In the genomic region with DNA sequence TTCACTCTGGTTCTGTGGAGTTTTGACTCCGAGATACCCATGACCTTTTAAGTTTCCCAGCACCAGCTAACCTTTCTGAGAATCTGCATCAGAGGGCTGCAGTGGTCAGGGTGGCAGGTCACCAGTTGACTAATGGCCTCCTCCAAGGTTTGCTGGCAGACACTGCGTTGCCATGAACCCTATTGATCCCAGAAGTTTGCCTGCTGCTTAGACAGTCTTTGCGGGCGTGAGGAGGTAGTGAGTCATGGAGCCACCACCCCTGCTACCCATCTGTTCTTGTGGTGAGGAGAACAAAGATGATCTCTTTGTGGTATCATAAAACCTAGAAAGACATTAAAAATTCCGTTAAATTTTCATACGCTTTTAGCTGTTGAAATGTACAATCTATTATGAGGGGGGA, we compare ENCODE assay signal across 11 cellular contexts.
DNase-seq lines count a peak whose midpoint lies in the region; ATAC-seq, FAIRE-seq and TF ChIP-seq lines count a peak whose summit lies in the region.
"Had no signal": no experiment of that assay in that cellular context is flagged by ENCODE, and none has a peak within 500 bp of the region (broad histone marks: within the 10 kb centered on the region; RNA-seq: fewer than 3 reads in every experiment).

No MANE protein-coding gene starts in this region.

- H3K36me3 Mint-ChIP-seq in astrocyte (ENCODE audit: low read depth, unreplicated experiment), result peaks cover 2% of the 10 kb centered on the region

- DNase-seq in H54 (ENCODE audit: insufficient read length, low spot score) (peak; percentile 73), Peyer's patch (peak in 2 of 3 donors; percentile 49 to 60), astrocyte (ENCODE audit: low read depth) (peak; percentile 88), GM13977 (ENCODE audit: low spot score) (no peak)
- peak; percentile 24 to 55 for DNase-seq in stimulated activated CD4-positive, alpha-beta T cell treated with anti-CD3 and anti-CD28 coated beads, Interleukin-4, amount 100 ng/mL, for 48 hours (ENCODE audit: low read depth in 2 of 2)
- DNase-seq: NCI-H748 treated with DMSO at 0.1 percent for 48 hours had no signal

- H3K4me3 Mint-ChIP-seq in astrocyte (ENCODE audit: unreplicated experiment), result no peak overlapping the region

- no peaks in the 10 kb centered on the region for H4K20me1 ChIP-seq in astrocyte (ENCODE audit: insufficient read depth, low read length)

- H3K9me3 ChIP-seq in Peyer's patch (no peaks in the 10 kb centered on the region), astrocyte (ENCODE audit: insufficient read depth, low read depth, low read length) (no peaks in the 10 kb centered on the region)
- H3K9me3 ChIP-seq: vagina had no signal

- H3K9me3 Mint-ChIP-seq in astrocyte (ENCODE audit: unreplicated experiment), result no peaks in the 10 kb centered on the region

- H3K4me1 ChIP-seq in Peyer's patch (no peaks in the 10 kb centered on the region), astrocyte (ENCODE audit: insufficient read depth, low read length) (peaks cover 5% of the 10 kb centered on the region)
- H3K4me1 ChIP-seq: vagina had no signal

- H3K27me3 ChIP-seq in Peyer's patch (no peaks in the 10 kb centered on the region), astrocyte (ENCODE audit: insufficient read depth, low read length) (no peaks in the 10 kb centered on the region)
- H3K27me3 ChIP-seq: dorsolateral prefrontal cortex, vagina had no signal

- H2AFZ ChIP-seq in astrocyte (ENCODE audit: low read depth, low read length), result no peak overlapping the region

- no peaks in the 10 kb centered on the region for H3K36me3 ChIP-seq in Peyer's patch
- no peaks in the 10 kb centered on the region for H3K36me3 ChIP-seq in astrocyte (ENCODE audit: insufficient read depth, low read length)
- H3K36me3 ChIP-seq: vagina had no signal

- H3K4me3 ChIP-seq in Peyer's patch, result no peak overlapping the region
- no peak overlapping the region for H3K4me3 ChIP-seq in astrocyte (ENCODE audit: insufficient read depth, low read depth, low read length)
- H3K4me3 ChIP-seq: dorsolateral prefrontal cortex, vagina had no signal

- FAIRE-seq in H54 (lab: Jason Lieb, UNC) (peak; percentile 93), astrocyte (lab: Jason Lieb, UNC) (no peak)

- in situ Hi-C loops in GM13977 (cut with MboI; ENCODE audit: low pct_unique_long_range_greater_than_20kb, low sequenced_read_pairs, unreplicated experiment), result no loop called here

- no peak overlapping the region for H3K27ac ChIP-seq in Peyer's patch
- no peak overlapping the region for H3K27ac ChIP-seq in astrocyte (ENCODE audit: low read depth, low read length)
- H3K27ac ChIP-seq: HL-60, vagina had no signal

- H3K27me3 Mint-ChIP-seq in astrocyte (ENCODE audit: low read depth, unreplicated experiment), result no peaks in the 10 kb centered on the region

- H3K9ac ChIP-seq in astrocyte (ENCODE audit: low read length), result no peak overlapping the region

- no peak for TF ChIP-seq POLR2A in H54 (IDR thresholded peaks at IDR 0.05; ENCODE audit: low read depth, low read length)
- no peak for TF ChIP-seq POLR2A in Peyer's patch (IDR thresholded peaks at IDR 0.05)

- ATAC-seq in HG03378 (IDR thresholded peaks at IDR 0.05; ENCODE audit: unreplicated experiment), result no peak
- ATAC-seq in GM18870 (IDR thresholded peaks at IDR 0.05; ENCODE audit: unreplicated experiment), result no peak

- H3K27ac Mint-ChIP-seq in astrocyte (ENCODE audit: unreplicated experiment), result no peak overlapping the region

- H3K4me2 ChIP-seq in astrocyte (ENCODE audit: low read length), result peak overlapping the region; percentile 29

- H3K79me2 ChIP-seq in astrocyte (ENCODE audit: insufficient read depth, low read length), result no peaks in the 10 kb centered on the region

- TF ChIP-seq CTCF in Peyer's patch (IDR thresholded peaks at IDR 0.05), result no peak
- TF ChIP-seq CTCF in astrocyte (IDR thresholded peaks at IDR 0.05; ENCODE audit: insufficient read depth, low read depth, low read length), result no peak
- no peak for TF ChIP-seq CTCF in GM13977 (IDR thresholded peaks at IDR 0.05; ENCODE audit: extremely low read depth, insufficient read depth, missing control alignments)

- peaks cover 17% of the 10 kb centered on the region for H3K4me1 Mint-ChIP-seq in astrocyte (ENCODE audit: low read depth, unreplicated experiment)
